ENCODE assay signal across 8 cellular contexts in the genomic region with DNA sequence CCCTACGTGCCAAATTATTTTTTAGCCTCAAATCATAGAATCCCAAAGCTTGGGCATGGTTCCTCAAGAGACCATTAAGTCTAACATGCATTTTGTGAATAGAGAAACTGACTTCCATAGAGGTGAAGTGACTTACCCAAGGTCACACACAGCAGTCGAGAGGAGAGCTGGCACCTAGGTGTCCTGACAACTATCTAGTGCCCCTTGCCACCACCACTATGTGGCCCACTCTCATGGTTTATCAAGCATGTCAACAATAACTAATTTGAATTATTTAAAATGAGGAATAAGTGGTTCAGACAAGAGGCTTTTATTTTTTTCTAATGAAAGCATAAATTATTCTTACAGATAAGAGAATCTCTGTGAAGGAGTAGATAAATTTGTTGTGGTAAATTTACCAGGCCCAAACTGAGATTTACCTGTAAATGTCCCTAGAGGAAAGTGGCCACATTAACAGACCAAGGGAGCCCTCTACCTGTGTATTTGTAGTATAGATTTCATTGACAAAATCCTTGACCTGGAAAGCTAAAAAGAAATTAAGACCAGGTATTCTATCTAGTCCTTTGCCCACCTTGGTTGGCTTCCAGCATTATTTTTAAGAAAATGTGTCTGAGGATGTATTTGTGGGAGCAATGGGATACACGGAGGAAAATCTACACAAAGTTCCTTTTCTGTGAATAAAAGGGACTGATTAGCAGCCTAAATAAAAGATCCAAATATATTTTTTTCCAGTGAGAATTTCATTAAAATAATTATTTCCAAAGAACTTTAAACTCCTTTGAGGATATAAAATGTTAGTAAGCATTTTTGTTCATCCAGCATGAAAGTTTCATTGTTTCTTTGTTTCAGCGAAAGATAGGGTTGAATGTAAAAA. TPM values are rescaled to one million over a fixed set of nuclear protein-coding genes. Genes with fewer than 3 reads are reported as not detected.
DNase-seq lines count a peak whose midpoint lies in the region; ATAC-seq and TF ChIP-seq lines count a peak whose summit lies in the region.

No MANE protein-coding gene starts in this region.

- H3K4me1 ChIP-seq in ovary (ENCODE audit: insufficient read depth): no peaks in the 10 kb centered on the region

- TF ChIP-seq POLR2A in ovary (IDR thresholded peaks at IDR 0.05): no peak

- H3K9me3 ChIP-seq in ovary: no peaks in the 10 kb centered on the region

- TF ChIP-seq EP300 in ovary (IDR thresholded peaks at IDR 0.05): no peak

- H3K4me3 ChIP-seq in ovary: no peak overlapping the region

- H3K27ac Mint-ChIP-seq in endothelial cell (ENCODE audit: unreplicated experiment): no peak overlapping the region

- no peaks in the 10 kb centered on the region for H3K36me3 Mint-ChIP-seq in endothelial cell (ENCODE audit: low read depth, unreplicated experiment)

- 67 to 73% (median 70%) methylated on average over 4 of the region's 4 CpGs for WGBS in ovary, 3 donors

- H3K27ac ChIP-seq in epithelial cell of prostate (no peak overlapping the region), ovary (no peak overlapping the region)

- intact Hi-C loops in ovary (cut with DNase I): loop anchor here (2.0 to 5.0 kb wide), 3 partner anchors 355 to 357 kb away; no protein-coding TSS in a partner anchor

- peak; percentile 12 for TF ChIP-seq CTCF in GM20000 (IDR thresholded peaks at IDR 0.05; ENCODE audit: extremely low read depth, missing control alignments)
- TF ChIP-seq CTCF in ovary (IDR thresholded peaks at IDR 0.05): peak in 2 of 3 donors; percentile 53 to 67
- TF ChIP-seq CTCF in endothelial cell (IDR thresholded peaks at IDR 0.05; ENCODE audit: unreplicated experiment): no peak

- ATAC-seq in GM19395 (IDR thresholded peaks at IDR 0.05; ENCODE audit: unreplicated experiment) (no peak), GM19035 (IDR thresholded peaks at IDR 0.05; ENCODE audit: unreplicated experiment) (no peak)

- no peak overlapping the region for H3K4me3 Mint-ChIP-seq in endothelial cell (ENCODE audit: unreplicated experiment)

- H3K4me1 Mint-ChIP-seq in endothelial cell (ENCODE audit: unreplicated experiment): no peaks in the 10 kb centered on the region

- H3K27me3 ChIP-seq in ovary: no peaks in the 10 kb centered on the region

- H3K27me3 Mint-ChIP-seq in endothelial cell (ENCODE audit: unreplicated experiment): no peaks in the 10 kb centered on the region

- DNase-seq in COR-L47 (lab: John Stamatoyannopoulos, UW) (peak; percentile 48), GM20000 (ENCODE audit: low spot score) (peak; percentile 39), RKO (ENCODE audit: low spot score) (peak; percentile 46), epithelial cell of prostate (ENCODE audit: low read depth, low spot score) (peak; percentile 5), ovary (peak in 1 of 5 donors; percentile 18), endothelial cell (ENCODE audit: low spot score) (no peak)

- H3K9me3 Mint-ChIP-seq in endothelial cell (ENCODE audit: unreplicated experiment): no peaks in the 10 kb centered on the region

- no peaks in the 10 kb centered on the region for H3K36me3 ChIP-seq in ovary

RNA-seq across cellular contexts. Expression of a gene that starts 49.1 kb away (rescaled TPM):
- total RNA-seq in ovary: 1 to 10 TPM in 3 of 7 donors, under 1 TPM in 4; 0.56 to 10.0 (median 0.95) TPM
- polyA plus RNA-seq in ovary: under 1 TPM; 0.54 to 0.78 TPM
- 2.4 TPM for total RNA-seq in endothelial cell (ENCODE audit: unreplicated experiment)

RNA-seq across cellular contexts. Expression of a gene that starts 49.3 kb away (rescaled TPM):
- total RNA-seq in ovary (10 to 100 TPM; 17.8 to 37.1 (median 22.8) TPM), endothelial cell (ENCODE audit: unreplicated experiment) (40.6 TPM)
- 10 to 100 TPM in 1 of 2 donors, 1 to 10 TPM in 1; 7.8 to 25.3 TPM for polyA plus RNA-seq in ovary
